ENCODE assay signal across 17 cellular contexts in genomic region chr13:112245179-112245724, GRCh38.
"Had no signal": no experiment of that assay in that cellular context is flagged by ENCODE, and none has a peak within 500 bp of the region (broad histone marks: within the 10 kb centered on the region; RNA-seq: fewer than 3 reads in every experiment).

No MANE protein-coding gene starts in this region.

- H3K4me1 Mint-ChIP-seq: activated CD4-positive, alpha-beta memory T cell treated with anti-CD3 and anti-CD28 coated beads, Interleukin-2, amount 10 ng/mL, durations not matched to agents 7 days and 5 days; activated CD4-positive, alpha-beta T cell treated with anti-CD3 and anti-CD28 coated beads for 36 hours; central memory CD8-positive, alpha-beta T cell; naive B cell; T-cell had no signal

- H3K27me3 Mint-ChIP-seq: activated CD4-positive, alpha-beta memory T cell treated with anti-CD3 and anti-CD28 coated beads, Interleukin-2, amount 10 ng/mL, durations not matched to agents 7 days and 5 days; central memory CD8-positive, alpha-beta T cell had no signal

- H3K4me3 ChIP-seq: body of pancreas, SK-N-MC, smooth muscle cell had no signal

- H3K36me3 Mint-ChIP-seq: activated naive CD4-positive, alpha-beta T cell treated with anti-CD3 and anti-CD28 coated beads, Interleukin-2, amount 50 U/mL, for 72 hours; naive B cell; T-cell had no signal

- H3K9me3 Mint-ChIP-seq: activated CD4-positive, alpha-beta memory T cell treated with anti-CD3 and anti-CD28 coated beads, Interleukin-2, amount 10 ng/mL, durations not matched to agents 7 days and 5 days; activated naive CD4-positive, alpha-beta T cell treated with anti-CD3 and anti-CD28 coated beads, Interleukin-2, amount 50 U/mL, for 72 hours; activated T-cell treated with anti-CD3 and anti-CD28 coated beads, Interleukin-2, amount 50 U/mL, for 72 hours; central memory CD8-positive, alpha-beta T cell; T-cell had no signal

- H3K27ac ChIP-seq: body of pancreas, neutrophil, SK-N-MC had no signal

- DNase-seq: activated CD4-positive, alpha-beta memory T cell treated with anti-CD3 and anti-CD28 coated beads, Interleukin-2, amount 10 ng/mL, durations not matched to agents 7 days and 5 days; activated CD4-positive, alpha-beta T cell treated with anti-CD3 and anti-CD28 coated beads for 36 hours; activated gamma-delta T cell; activated T-cell treated with anti-CD3 and anti-CD28 coated beads, Interleukin-2, amount 50 U/mL, for 72 hours; body of pancreas; cortex of kidney; effector memory CD4-positive, alpha-beta T cell; foreskin melanocyte; left colon; naive B cell; T-cell; T-helper 9 cell had no signal

- H3K27ac Mint-ChIP-seq: activated CD4-positive, alpha-beta memory T cell treated with anti-CD3 and anti-CD28 coated beads, Interleukin-2, amount 10 ng/mL, durations not matched to agents 7 days and 5 days; activated CD4-positive, alpha-beta T cell treated with anti-CD3 and anti-CD28 coated beads for 36 hours; activated naive CD4-positive, alpha-beta T cell treated with anti-CD3 and anti-CD28 coated beads, Interleukin-2, amount 50 U/mL, for 72 hours; activated T-cell treated with anti-CD3 and anti-CD28 coated beads, Interleukin-2, amount 50 U/mL, for 72 hours; naive B cell; T-cell had no signal

- H3K4me1 ChIP-seq: body of pancreas had no signal

- H3K9me3 ChIP-seq: body of pancreas, neutrophil had no signal

- H3K27me3 ChIP-seq: body of pancreas had no signal

- ATAC-seq: activated CD4-positive, alpha-beta T cell treated with anti-CD3 and anti-CD28 coated beads for 36 hours; activated naive CD4-positive, alpha-beta T cell treated with anti-CD3 and anti-CD28 coated beads, Interleukin-2, amount 50 U/mL, for 72 hours; activated T-cell treated with anti-CD3 and anti-CD28 coated beads, Interleukin-2, amount 50 U/mL, for 72 hours; body of pancreas; left colon; T-cell had no signal

- H3K4me3 Mint-ChIP-seq: activated CD4-positive, alpha-beta memory T cell treated with anti-CD3 and anti-CD28 coated beads, Interleukin-2, amount 10 ng/mL, durations not matched to agents 7 days and 5 days; activated CD4-positive, alpha-beta T cell treated with anti-CD3 and anti-CD28 coated beads for 36 hours; activated T-cell treated with anti-CD3 and anti-CD28 coated beads, Interleukin-2, amount 50 U/mL, for 72 hours; central memory CD8-positive, alpha-beta T cell; naive B cell; T-cell had no signal

- H3K36me3 ChIP-seq: neutrophil had no signal
